ENCODE assay signal across 1 cellular context in genomic region chr12:11033959-11034358, GRCh38. TPM values are rescaled to one million over a fixed set of nuclear protein-coding genes. Genes with fewer than 3 reads are reported as not detected.
"Had no signal": no experiment of that assay in that cellular context is flagged by ENCODE, and none has a peak within 500 bp of the region (broad histone marks: within the 10 kb centered on the region; RNA-seq: fewer than 3 reads in every experiment).

No MANE protein-coding gene starts in this region.

RNA-seq across cellular contexts. Expression of gene TAS2R31, which starts 2.8 kb away (rescaled TPM):
- total RNA-seq: epithelial cell of proximal tubule had no signal

RNA-seq across cellular contexts. Expression of gene TAS2R19, which starts 11.5 kb away (rescaled TPM):
- total RNA-seq: epithelial cell of proximal tubule had no signal

RNA-seq across cellular contexts. Expression of gene TAS2R50, which starts 47.2 kb away (rescaled TPM):
- total RNA-seq: epithelial cell of proximal tubule had no signal
